ENCODE assay signal across 1 cellular context in the genomic region with DNA sequence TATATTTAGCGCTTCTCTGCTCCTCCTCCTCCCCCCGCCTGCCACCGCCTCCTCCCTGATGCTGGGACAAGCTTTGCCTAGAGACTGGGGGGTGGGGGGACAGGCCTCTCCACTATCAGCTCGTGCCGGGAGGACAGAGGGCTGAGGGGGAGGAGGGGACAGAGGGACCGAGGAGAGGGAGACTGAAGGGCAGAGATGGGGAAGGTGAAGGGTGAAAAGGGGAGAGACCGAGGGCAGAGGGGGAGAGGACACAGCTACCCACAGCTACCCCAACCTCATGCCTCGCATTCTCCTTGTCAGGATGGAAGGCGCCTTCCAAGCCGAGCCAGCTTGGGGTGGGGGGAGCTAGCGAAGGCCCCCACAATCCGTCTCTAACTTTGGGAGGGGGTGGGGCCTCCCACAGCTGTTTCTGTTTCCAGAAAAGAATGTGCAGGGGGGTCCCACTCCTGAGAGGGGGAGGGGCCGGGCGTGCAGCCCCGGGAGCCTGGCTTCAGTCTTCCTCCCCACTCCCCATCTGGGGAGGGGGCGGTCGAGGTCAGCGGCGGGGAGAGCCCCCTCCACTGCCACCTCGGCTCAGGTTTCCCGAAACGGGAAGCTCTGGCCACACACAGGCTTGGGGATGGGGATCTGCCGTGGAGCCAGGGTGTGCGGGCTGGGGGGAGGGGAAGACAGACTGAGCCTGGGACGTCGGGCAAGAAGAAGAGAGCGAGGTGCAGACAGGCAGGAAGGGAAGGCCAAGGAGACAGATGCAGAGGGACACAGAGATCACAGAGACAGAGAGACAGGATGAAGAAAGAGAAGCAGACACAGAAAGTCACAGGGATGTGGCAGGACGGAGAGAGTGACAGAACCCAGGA.
TF ChIP-seq lines count a peak whose summit lies in the region.

No MANE protein-coding gene starts in this region.

TF ChIP-seq in A549, 52 proteins besides CTCF, POLR2A, EP300 and RAD21:
- TF ChIP-seq NR3C1 (IDR thresholded peaks at IDR 0.05) (no peak), EHF (CRISPR knock-in tag; IDR thresholded peaks at IDR 0.05) (no peak), ZFP36 (IDR thresholded peaks at IDR 0.05; ENCODE audit: borderline replicate concordance, partially characterized antibody) (no peak), HOXB13 (CRISPR knock-in tag; IDR thresholded peaks at IDR 0.05; ENCODE audit: low read depth) (no peak), SREBF2 (IDR thresholded peaks at IDR 0.05) (no peak), GATA3 (IDR thresholded peaks at IDR 0.05; ENCODE audit: borderline replicate concordance) (no peak), FOSL2 (IDR thresholded peaks at IDR 0.05) (no peak), FOSL2 (CRISPR knock-in tag; IDR thresholded peaks at IDR 0.05) (no peak), ESRRA (IDR thresholded peaks at IDR 0.05; ENCODE audit: borderline replicate concordance, low read length) (no peak)
- TF ChIP-seq, protein P1, sequence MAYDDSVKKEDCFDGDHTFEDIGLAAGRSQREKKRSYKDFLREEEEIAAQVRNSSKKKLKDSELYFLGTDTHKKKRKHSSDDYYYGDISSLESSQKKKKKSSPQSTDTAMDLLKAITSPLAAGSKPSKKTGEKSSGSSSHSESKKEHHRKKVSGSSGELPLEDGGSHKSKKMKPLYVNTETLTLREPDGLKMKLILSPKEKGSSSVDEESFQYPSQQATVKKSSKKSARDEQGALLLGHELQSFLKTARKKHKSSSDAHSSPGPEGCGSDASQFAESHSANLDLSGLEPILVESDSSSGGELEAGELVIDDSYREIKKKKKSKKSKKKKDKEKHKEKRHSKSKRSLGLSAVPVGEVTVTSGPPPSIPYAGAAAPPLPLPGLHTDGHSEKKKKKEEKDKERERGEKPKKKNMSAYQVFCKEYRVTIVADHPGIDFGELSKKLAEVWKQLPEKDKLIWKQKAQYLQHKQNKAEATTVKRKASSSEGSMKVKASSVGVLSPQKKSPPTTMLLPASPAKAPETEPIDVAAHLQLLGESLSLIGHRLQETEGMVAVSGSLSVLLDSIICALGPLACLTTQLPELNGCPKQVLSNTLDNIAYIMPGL (CRISPR knock-in tag; IDR thresholded peaks at IDR 0.05; ENCODE audit: borderline replicate concordance) = no peak
- TF ChIP-seq, protein P2, sequence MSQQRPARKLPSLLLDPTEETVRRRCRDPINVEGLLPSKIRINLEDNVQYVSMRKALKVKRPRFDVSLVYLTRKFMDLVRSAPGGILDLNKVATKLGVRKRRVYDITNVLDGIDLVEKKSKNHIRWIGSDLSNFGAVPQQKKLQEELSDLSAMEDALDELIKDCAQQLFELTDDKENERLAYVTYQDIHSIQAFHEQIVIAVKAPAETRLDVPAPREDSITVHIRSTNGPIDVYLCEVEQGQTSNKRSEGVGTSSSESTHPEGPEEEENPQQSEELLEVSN (IDR thresholded peaks at IDR 0.05; ENCODE audit: borderline replicate concordance, low read depth) = no peak
